ENCODE assay signal across 8 cellular contexts in the genomic region with DNA sequence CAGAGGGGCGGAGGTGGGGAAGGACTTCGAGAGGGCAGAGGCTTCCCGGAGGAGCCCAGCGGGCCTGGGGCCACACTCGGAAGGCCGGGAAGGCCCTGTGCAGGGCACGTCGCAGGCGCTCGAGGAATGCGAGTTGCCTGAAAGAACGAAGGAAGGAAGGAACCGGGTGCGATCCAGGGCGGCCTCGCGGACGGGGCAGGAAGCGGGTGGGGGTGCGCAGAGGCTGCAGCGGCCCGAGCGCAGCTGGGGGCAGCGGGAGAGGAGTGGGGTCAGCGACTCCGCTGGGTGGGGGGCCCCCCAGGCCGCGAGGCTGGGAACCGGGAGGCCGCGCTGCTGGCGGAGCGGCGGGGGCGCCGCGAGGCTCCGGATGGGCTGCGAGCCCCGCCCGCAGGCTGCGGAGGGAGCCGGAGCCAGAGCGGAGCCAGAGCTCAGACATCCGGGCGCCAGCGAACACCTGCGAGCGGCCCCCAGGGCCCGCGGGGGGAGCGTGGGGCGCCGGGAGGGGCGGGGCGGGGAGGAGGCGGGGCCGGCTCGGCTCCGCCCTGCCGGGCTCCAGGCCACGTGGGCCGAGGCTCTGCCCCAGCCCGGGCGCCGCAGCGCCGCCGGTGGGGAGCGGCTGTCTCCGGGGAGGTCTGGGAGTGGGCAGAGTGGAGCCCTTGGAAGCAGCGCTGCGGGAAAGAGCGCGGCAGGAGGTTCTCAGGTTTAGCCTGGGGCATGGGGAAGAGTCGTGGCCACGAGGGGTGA.
DNase-seq lines count a peak whose midpoint lies in the region; ATAC-seq and TF ChIP-seq lines count a peak whose summit lies in the region.

No MANE protein-coding gene starts in this region.

- POLR2A ChIA-PET in AG04449 (lab: Yijun Ruan, JAX) = interaction anchor here (0.7 to 5.5 kb wide), 8 partner anchors 9 to 90 kb away, joined by 3 to 53 read pairs (median 6); no protein-coding TSS in a partner anchor

- H3K4me3 Mint-ChIP-seq in central memory CD8-positive, alpha-beta T cell = peak overlapping the region; percentile 84

- no peak for DNase-seq in AG04449 (ENCODE audit: low read depth, low spot score)
- DNase-seq in NCI-H2196 treated with DMSO at 0.1 percent for 48 hours (lab: John Stamatoyannopoulos, UW; ENCODE audit: unreplicated experiment) = peak; percentile 81
- peak; percentile 80 for DNase-seq in activated CD4-positive, CD25-positive, alpha-beta regulatory T cell treated with anti-CD3 and anti-CD28 coated beads, Interleukin-2, amount 50 U/mL, for 72 hours
- peak; percentile 57 to 73 for DNase-seq in central memory CD8-positive, alpha-beta T cell (ENCODE audit: low spot score in 2 of 2)
- peak; percentile 93 for DNase-seq in kidney tubule cell (ENCODE audit: low spot score)
- peak; percentile 45 to 78 (median 70) for DNase-seq in stimulated activated CD4-positive, alpha-beta T cell treated with anti-CD3 and anti-CD28 coated beads, Interleukin-1b, Interleukin-23, amount 100 ng/mL, for 24 hours (ENCODE audit: low read depth in 4 of 4, low spot score in 1 of 4)

- CTCF ChIA-PET in AG04449 (lab: Yijun Ruan, JAX) = interaction anchor here (1.1 to 40.3 kb wide), 10 partner anchors 9 to 138 kb away, joined by 4 to 1485 read pairs (median 8); no protein-coding TSS in a partner anchor

- no peaks in the 10 kb centered on the region for H3K9me3 Mint-ChIP-seq in central memory CD8-positive, alpha-beta T cell

- ATAC-seq in GM18861 (IDR thresholded peaks at IDR 0.05; ENCODE audit: unreplicated experiment) (peak; percentile 46), HG03095 (IDR thresholded peaks at IDR 0.05; ENCODE audit: unreplicated experiment) (peak; percentile 54)
- peak; percentile 80 for ATAC-seq in central memory CD8-positive, alpha-beta T cell (replicated peaks; ENCODE audit: extremely low read depth, poor library complexity, severe bottlenecking)

- H3K4me1 Mint-ChIP-seq in central memory CD8-positive, alpha-beta T cell = peaks cover 32% of the 10 kb centered on the region

- peaks cover 9% of the 10 kb centered on the region for H3K36me3 Mint-ChIP-seq in central memory CD8-positive, alpha-beta T cell (ENCODE audit: insufficient read depth)

- H3K27me3 Mint-ChIP-seq in central memory CD8-positive, alpha-beta T cell = no peaks in the 10 kb centered on the region

- peak overlapping the region; percentile 73 for H3K27ac Mint-ChIP-seq in central memory CD8-positive, alpha-beta T cell (ENCODE audit: low read depth)

- peak; percentile 46 for TF ChIP-seq CTCF in AG04449 (IDR thresholded peaks at IDR 0.05; ENCODE audit: insufficient read depth, low read length, missing control alignments)

- H3K4me3 ChIP-seq in AG04449 (ENCODE audit: low read depth, low read length) = peak overlapping the region; percentile 57
